Comparison of ENCODE assay signal across 28 cellular contexts in genomic region chr17:2644971-2645370, GRCh38.
"Had no signal": no experiment of that assay in that cellular context is flagged by ENCODE, and none has a peak within 500 bp of the region (broad histone marks: within the 10 kb centered on the region; RNA-seq: fewer than 3 reads in every experiment).

No MANE protein-coding gene starts in this region.

- H3K4me3 ChIP-seq: left lung, lower lobe of right lung, pancreas, prostate gland, skin epidermis, tibial nerve, uterus had no signal

- H3K27me3 ChIP-seq: left lung, pancreas, tibial nerve, uterus had no signal

- H3K4me1 Mint-ChIP-seq: nephron, neural crest cell had no signal

- H3K27me3 Mint-ChIP-seq: naive thymus-derived CD8-positive, alpha-beta T cell; stimulated activated naive CD8-positive, alpha-beta T cell treated with anti-CD3 and anti-CD28 coated beads, Interleukin-15, Interleukin-2, amounts not matched to agents 100 ng/mL and 50 ng/mL, for 24 hours; type B pancreatic cell had no signal

- H3K9me3 Mint-ChIP-seq: naive thymus-derived CD8-positive, alpha-beta T cell; nephron; neural crest cell; stimulated activated naive CD8-positive, alpha-beta T cell treated with anti-CD3 and anti-CD28 coated beads, Interleukin-15, Interleukin-2, amounts not matched to agents 100 ng/mL and 50 ng/mL, for 24 hours; type B pancreatic cell had no signal

- H3K4me3 Mint-ChIP-seq: naive thymus-derived CD8-positive, alpha-beta T cell; nephron; neural crest cell; stimulated activated naive CD8-positive, alpha-beta T cell treated with anti-CD3 and anti-CD28 coated beads, Interleukin-15, Interleukin-2, amounts not matched to agents 100 ng/mL and 50 ng/mL, for 24 hours; type B pancreatic cell had no signal

- ATAC-seq: left cardiac atrium; left lung; lower lobe of right lung; naive thymus-derived CD8-positive, alpha-beta T cell; pancreas; right cardiac atrium; sciatic nerve had no signal

- H3K4me1 ChIP-seq: lower lobe of right lung, pancreas, prostate gland, tibial nerve, uterus had no signal

- DNase-seq: hippocampal formation; kidney glomerular epithelial cell; left cardiac atrium; left lung; lower lobe of right lung; mammary epithelial cell; mesenchymal stem cell; naive thymus-derived CD8-positive, alpha-beta T cell; nucleus accumbens; pancreas; posterior cingulate gyrus; retina; right cardiac atrium; stimulated activated CD4-positive, alpha-beta T cell treated with anti-CD3 and anti-CD28 coated beads, Interleukin-12 subunit alpha, Interleukin-12 subunit beta, amount 100 ng/mL, for 4 hours; stimulated activated CD4-positive, alpha-beta T cell treated with anti-CD3 and anti-CD28 coated beads, Interleukin-15, amount 100 ng/mL, for 24 hours; stimulated activated CD4-positive, alpha-beta T cell treated with anti-CD3 and anti-CD28 coated beads, Interleukin-2, amount 100 ng/mL, for 24 hours; stimulated activated CD4-positive, alpha-beta T cell treated with anti-CD3 and anti-CD28 coated beads, Interleukin-4, amount 100 ng/mL, for 1 hour; stimulated activated naive CD4-positive, alpha-beta T cell; substantia nigra; uterus had no signal

- H3K27ac ChIP-seq: left lung, lower lobe of right lung, pancreas, prostate gland, skin epidermis, tibial nerve, uterus had no signal

- H3K9me3 ChIP-seq: left lung, lower lobe of right lung, pancreas, prostate gland, tibial nerve, uterus had no signal

- H3K27ac Mint-ChIP-seq: nephron; stimulated activated naive CD8-positive, alpha-beta T cell treated with anti-CD3 and anti-CD28 coated beads, Interleukin-15, Interleukin-2, amounts not matched to agents 100 ng/mL and 50 ng/mL, for 24 hours; type B pancreatic cell had no signal

- H3K36me3 ChIP-seq: pancreas, prostate gland, uterus had no signal
